ENCODE assay signal across 12 cellular contexts in genomic region chr11:115501504-115501894, GRCh38. TPM values are rescaled to one million over a fixed set of nuclear protein-coding genes. Genes with fewer than 3 reads are reported as not detected.
A peak's percentile ranks its signal among the peaks of the same experiment; 100 is the strongest.
DNase-seq lines count a peak whose midpoint lies in the region; FAIRE-seq and TF ChIP-seq lines count a peak whose summit lies in the region.
"Had no signal": no experiment of that assay in that cellular context is flagged by ENCODE, and none has a peak within 500 bp of the region (broad histone marks: within the 10 kb centered on the region; RNA-seq: fewer than 3 reads in every experiment).

No MANE protein-coding gene starts in this region.

- no peak for FAIRE-seq in frontal cortex (lab: Jason Lieb, UNC)

- H3K4me1 ChIP-seq in ES-I3 (ENCODE audit: insufficient read depth, low read length) (peaks cover 19% of the 10 kb centered on the region; the same call in 1 of the 2 replicates), HUES64 (ENCODE audit: insufficient read depth, low read length) (peaks cover 45% of the 10 kb centered on the region)

- TF ChIP-seq RAD21 in neural cell (conservative IDR thresholded peaks at IDR 0.05): no peak

- H3K36me3 ChIP-seq in ES-I3 (ENCODE audit: insufficient read depth, low read length) (no peaks in the 10 kb centered on the region), HUES64 (ENCODE audit: insufficient read depth, low read length) (no peaks in the 10 kb centered on the region), neural cell (ENCODE audit: insufficient read depth, low read length) (no peaks in the 10 kb centered on the region)

- no peaks in the 10 kb centered on the region for H3F3A ChIP-seq in neural cell (ENCODE audit: insufficient read depth, low read length, poor library complexity, severe bottlenecking)

- no peaks in the 10 kb centered on the region for H3K9me2 ChIP-seq in neural cell (ENCODE audit: insufficient read depth, low read length)

- H3K4me3 ChIP-seq in HUES64 (ENCODE audit: low read length) (peak overlapping the region; percentile 96; the same call in 1 of the 2 replicates), neural cell (ENCODE audit: low read length) (peak overlapping the region; percentile 80)

- no peak for DNase-seq in NOMO-1 treated with DMSO at 0.1 percent for 48 hours (lab: John Stamatoyannopoulos, UW; ENCODE audit: unreplicated experiment)
- DNase-seq in SKM-1 (lab: John Stamatoyannopoulos, UW; ENCODE audit: unreplicated experiment): no peak
- DNase-seq in frontal cortex (ENCODE audit: low spot score in 2 of 2): no peak
- no peak for DNase-seq in GM03348 (ENCODE audit: low spot score)
- DNase-seq: AML-193, NCI-H2081 treated with DMSO at 0.1 percent for 48 hours, T-cell had no signal

- H3K9me3 ChIP-seq in ES-I3 (ENCODE audit: control insufficient read depth, insufficient read depth, low read length) (no peaks in the 10 kb centered on the region), HUES64 (ENCODE audit: insufficient read depth, low read depth, low read length) (no peaks in the 10 kb centered on the region), neural cell (ENCODE audit: low read length) (no peaks in the 10 kb centered on the region)

- WGBS in HUES64: 37% methylated on average over 7 of the region's 8 CpGs

- H4K20me1 ChIP-seq in neural cell (ENCODE audit: insufficient read depth): no peaks in the 10 kb centered on the region

- peaks cover 71% of the 10 kb centered on the region for H3K79me2 ChIP-seq in neural cell (replicated peaks; ENCODE audit: insufficient read depth, low read length)

- peaks cover 61% of the 10 kb centered on the region for H3K27me3 ChIP-seq in HUES64 (ENCODE audit: insufficient read depth, low read length)
- H3K27me3 ChIP-seq in neural cell (ENCODE audit: insufficient read depth, low read depth, low read length): no peaks in the 10 kb centered on the region

- H3K9ac ChIP-seq in ES-I3 (ENCODE audit: low read depth, low read length) (peak overlapping the region; percentile 79; the same call in 1 of the 2 replicates), HUES64 (ENCODE audit: low read depth, low read length) (no peak overlapping the region), neural cell (ENCODE audit: low read length) (peak overlapping the region; percentile 85)

- H2AFZ ChIP-seq in neural cell (ENCODE audit: low read depth, low read length): no peak overlapping the region

- H3K27ac ChIP-seq in HUES64 (ENCODE audit: low read depth, low read length) (no peak overlapping the region), cingulate gyrus (ENCODE audit: low read depth, low read length) (peak overlapping the region; percentile 82), neural cell (ENCODE audit: low read length) (peak overlapping the region; percentile 79)
- H3K27ac ChIP-seq: RWPE1 had no signal

- H3K4me2 ChIP-seq in neural cell (ENCODE audit: low read length): peak overlapping the region; percentile 82

- TF ChIP-seq CTCF in neural cell (IDR thresholded peaks at IDR 0.05; ENCODE audit: poor library complexity, severe bottlenecking): no peak

- TF ChIP-seq EP300 in neural cell (conservative IDR thresholded peaks at IDR 0.05; ENCODE audit: poor library complexity, severe bottlenecking): no peak

TF ChIP-seq in neural cell, 6 proteins besides CTCF, POLR2A, EP300 and RAD21:
- no peak for TF ChIP-seq MXI1 (conservative IDR thresholded peaks at IDR 0.05; ENCODE audit: poor library complexity, severe bottlenecking)
- peak; percentile 5 for TF ChIP-seq POLR2AphosphoS5 (IDR thresholded peaks at IDR 0.05)
TF ChIP-seq in neural cell: peak in this region for 1.

RNA-seq across cellular contexts. Expression of gene CADM1, which starts 2.7 kb away (rescaled TPM):
- 25.3 TPM for polyA plus RNA-seq in HUES64 (2013, experiment 1 of 2)
- 34.6 TPM for polyA plus RNA-seq in HUES64 (2013, experiment 2 of 2)
- 89.0 and 92.1 TPM in 2 replicates for polyA plus RNA-seq in neural cell
- polyA minus RNA-seq in neural cell: 218 and 257 TPM in 2 replicates
- 195 TPM for total RNA-seq in frontal cortex
